9 cellular contexts compared by ENCODE assay signal in the genomic region with DNA sequence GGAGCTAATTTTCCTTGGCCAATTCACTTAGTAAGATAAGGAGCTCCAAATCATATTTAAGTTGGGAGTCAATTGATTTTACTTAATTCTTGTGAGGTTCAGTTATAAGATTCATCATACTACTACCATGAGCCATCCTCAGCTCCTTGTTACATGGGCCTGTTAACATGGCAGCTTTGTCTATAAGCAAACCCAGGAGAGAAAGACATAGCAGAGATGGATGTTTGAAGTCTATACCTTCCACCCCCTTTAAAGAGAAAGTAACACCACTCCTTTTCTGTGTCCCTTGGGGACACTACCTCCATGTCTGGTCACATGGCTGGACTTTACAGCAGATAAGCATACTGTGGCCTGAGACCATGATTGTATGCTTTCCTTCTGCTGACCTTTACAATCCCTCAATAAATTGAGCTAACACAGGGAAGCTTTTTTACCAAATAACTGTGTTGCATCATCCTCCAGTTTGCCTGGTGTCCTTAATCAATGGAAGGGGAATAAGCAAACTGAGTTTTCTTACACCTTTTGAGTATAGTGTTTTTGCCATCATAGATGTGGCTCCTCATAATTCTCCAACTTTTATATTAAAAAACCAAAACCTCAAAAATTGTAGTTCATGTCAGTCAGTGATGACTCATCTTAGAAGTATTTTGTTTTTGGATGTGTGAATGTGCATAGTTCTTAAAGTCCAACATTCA. TPM values are rescaled to one million over a fixed set of nuclear protein-coding genes. Genes with fewer than 3 reads are reported as not detected.
DNase-seq lines count a peak whose midpoint lies in the region; ATAC-seq and TF ChIP-seq lines count a peak whose summit lies in the region.
"Had no signal": no experiment of that assay in that cellular context is flagged by ENCODE, and none has a peak within 500 bp of the region (broad histone marks: within the 10 kb centered on the region; RNA-seq: fewer than 3 reads in every experiment).

No MANE protein-coding gene starts in this region.

- H3K27ac ChIP-seq in DND-41 (ENCODE audit: low read length) (no peak overlapping the region), brain microvascular endothelial cell (peak overlapping the region; percentile 54), muscle layer of duodenum (ENCODE audit: low read length) (peak overlapping the region; percentile 19), ovary (no peak overlapping the region)

- TF ChIP-seq CTCF in DND-41 (IDR thresholded peaks at IDR 0.05; ENCODE audit: borderline replicate concordance, extremely low read depth, low read length, poor library complexity, severe bottlenecking): no peak
- TF ChIP-seq CTCF in brain microvascular endothelial cell (IDR thresholded peaks at IDR 0.05; ENCODE audit: low read depth, low read length, missing control alignments): no peak
- no peak for TF ChIP-seq CTCF in ovary (IDR thresholded peaks at IDR 0.05)

- H3K27me3 ChIP-seq in DND-41 (ENCODE audit: insufficient read depth, low read length, poor library complexity) (no peaks in the 10 kb centered on the region), brain microvascular endothelial cell (replicated peaks) (no peaks in the 10 kb centered on the region), muscle layer of duodenum (ENCODE audit: low read depth, low read length) (no peaks in the 10 kb centered on the region), ovary (no peaks in the 10 kb centered on the region)
- H3K27me3 ChIP-seq: body of pancreas had no signal

- H3K4me3 ChIP-seq in DND-41 (ENCODE audit: low read depth in 1 of 2, low read length in 2 of 2) (no peak overlapping the region), brain microvascular endothelial cell (ENCODE audit: low read depth, low read length) (no peak overlapping the region), muscle layer of duodenum (ENCODE audit: low read depth in 1 of 2, low read length in 2 of 2) (peak overlapping the region in 1 of 2 donors; percentile 22), ovary (no peak overlapping the region)
- H3K4me3 ChIP-seq: body of pancreas had no signal

- H4K20me1 ChIP-seq in DND-41 (ENCODE audit: insufficient read depth, low read length): peaks cover 76% of the 10 kb centered on the region

- H3K9ac ChIP-seq in DND-41 (ENCODE audit: low read depth, low read length): no peak overlapping the region

- intact Hi-C loops in ovary (cut with DNase I): no loop called here

- H2AFZ ChIP-seq in DND-41 (ENCODE audit: low read depth, low read length): no peak overlapping the region

- in situ Hi-C loops in brain microvascular endothelial cell (cut with HindIII; ENCODE audit: low pct_ligation_motif_present, low sequenced_read_pairs): no loop called here

- H3K4me2 ChIP-seq in DND-41 (ENCODE audit: insufficient read depth, low read length): peak overlapping the region; percentile 18; the same call in 1 of the 2 replicates

- H3K4me1 ChIP-seq in DND-41 (ENCODE audit: insufficient read depth, low read length): peaks cover 37% of the 10 kb centered on the region
- peaks cover 0 to 6% of the 10 kb centered on the region in 2 donors for H3K4me1 ChIP-seq in muscle layer of duodenum (ENCODE audit: control insufficient read depth in 1 of 2, insufficient read depth in 2 of 2, low read length in 2 of 2)
- H3K4me1 ChIP-seq in ovary (ENCODE audit: insufficient read depth): no peaks in the 10 kb centered on the region

- ATAC-seq in DND-41 (ENCODE audit: insufficient read depth, low read depth) (no peak), HG03039 (IDR thresholded peaks at IDR 0.05; ENCODE audit: unreplicated experiment) (no peak)
- ATAC-seq: body of pancreas had no signal

- peaks cover 34% of the 10 kb centered on the region for H3K9me3 ChIP-seq in DND-41 (ENCODE audit: insufficient read depth, low read length, severe bottlenecking)
- H3K9me3 ChIP-seq in muscle layer of duodenum (ENCODE audit: control insufficient read depth in 1 of 2, low read length in 2 of 2): peaks cover 23 to 27% of the 10 kb centered on the region in 2 donors
- H3K9me3 ChIP-seq in ovary: peaks cover 4 to 28% of the 10 kb centered on the region in 2 donors

- no peak for TF ChIP-seq POLR2A in ovary (IDR thresholded peaks at IDR 0.05)

- DNase-seq in DND-41 (no peak), LHCN-M2 (ENCODE audit: low read depth) (peak; percentile 75), brain microvascular endothelial cell (no peak), NOMO-1 (lab: John Stamatoyannopoulos, UW; ENCODE audit: unreplicated experiment in 2 of 2) (no peak), nucleus accumbens (lab: John Stamatoyannopoulos, UW) (no peak), ovary (no peak)
- DNase-seq: body of pancreas had no signal

- H3K36me3 ChIP-seq in DND-41 (ENCODE audit: insufficient read depth, low read length) (peaks cover 97% of the 10 kb centered on the region), brain microvascular endothelial cell (replicated peaks) (peaks cover 83% of the 10 kb centered on the region), muscle layer of duodenum (ENCODE audit: control insufficient read depth in 1 of 2, insufficient read depth in 2 of 2, low read length in 2 of 2) (peaks cover 84 to 92% of the 10 kb centered on the region in 2 donors), ovary (no peaks in the 10 kb centered on the region)

- H3K79me2 ChIP-seq in DND-41 (ENCODE audit: insufficient read depth, low read length): peaks cover 57% of the 10 kb centered on the region

- TF ChIP-seq EP300 in ovary (IDR thresholded peaks at IDR 0.05): no peak

RNA-seq across cellular contexts. Expression of gene ZNFX1, which starts 9.8 kb away (rescaled TPM):
- total RNA-seq in LHCN-M2 (2014; rRNA removed): 42.9 and 55.8 TPM in 2 replicates
- 29.5 TPM for polyA plus RNA-seq in LHCN-M2 (2012)
- total RNA-seq in ovary: 10 to 100 TPM; 17.6 to 29.7 (median 23.5) TPM
- 10 to 100 TPM in 1 of 2 donors, 1 to 10 TPM in 1; 9.2 to 38.1 TPM for polyA plus RNA-seq in ovary

Comparison
In these comparisons a context has a peak if more than half of its experiments do, and no peak if none do; other contexts are left out.
1. H3K27ac ChIP-seq: peak in brain microvascular endothelial cell (single experiment) and muscle layer of duodenum (single experiment); none in DND-41 (single experiment) and ovary (0 of 2).